In genomic region chr3:119834754-119835365, GRCh38 we compare ENCODE assay signal across 26 cellular contexts. TPM values are rescaled to one million over a fixed set of nuclear protein-coding genes. Genes with fewer than 3 reads are reported as not detected.
DNase-seq lines count a peak whose midpoint lies in the region; ATAC-seq and TF ChIP-seq lines count a peak whose summit lies in the region.
"Had no signal": no experiment of that assay in that cellular context is flagged by ENCODE, and none has a peak within 500 bp of the region (broad histone marks: within the 10 kb centered on the region; RNA-seq: fewer than 3 reads in every experiment).

No MANE protein-coding gene starts in this region.

- no peaks in the 10 kb centered on the region for H3K4me1 Mint-ChIP-seq in progenitor cell of endocrine pancreas (ENCODE audit: low read depth)
- H3K4me1 Mint-ChIP-seq: nephron had no signal

- no peaks in the 10 kb centered on the region for H3K27me3 ChIP-seq in gastrocnemius medialis
- H3K27me3 ChIP-seq: BE2C, heart right ventricle, pancreas, right lobe of liver, upper lobe of left lung had no signal

- peaks cover 2 to 7% of the 10 kb centered on the region in 2 donors for H3K4me1 ChIP-seq in gastrocnemius medialis
- H3K4me1 ChIP-seq: BE2C, pancreas, right lobe of liver had no signal

- H3K9me3 ChIP-seq in gastrocnemius medialis, result no peaks in the 10 kb centered on the region
- H3K9me3 ChIP-seq: BE2C, heart right ventricle, pancreas, right lobe of liver, upper lobe of left lung had no signal

- no peak for TF ChIP-seq CTCF in progenitor cell of endocrine pancreas (IDR thresholded peaks at IDR 0.05; ENCODE audit: unreplicated experiment)
- no peak for TF ChIP-seq CTCF in gastrocnemius medialis (IDR thresholded peaks at IDR 0.05 in 4 of 5, conservative IDR thresholded peaks at IDR 0.05 in 1 of 5)

- peaks cover 17% of the 10 kb centered on the region for H3K36me3 Mint-ChIP-seq in progenitor cell of endocrine pancreas (ENCODE audit: insufficient read depth)

- no peaks in the 10 kb centered on the region for H3K27me3 Mint-ChIP-seq in progenitor cell of endocrine pancreas
- H3K27me3 Mint-ChIP-seq: activated naive CD8-positive, alpha-beta T cell had no signal

- no peak for TF ChIP-seq POLR2A in gastrocnemius medialis (IDR thresholded peaks at IDR 0.05)

- H3K9me3 Mint-ChIP-seq in progenitor cell of endocrine pancreas (ENCODE audit: low read depth), result peaks cover 3% of the 10 kb centered on the region
- H3K9me3 Mint-ChIP-seq: activated T-helper 1 cell treated with anti-CD3 and anti-CD28 coated beads, Interleukin-12 subunit alpha, Interleukin-12 subunit beta, Interleukin-2, Interleukin-4 antibody, amounts not matched to agents 30 ng/mL and 10 ng/mL and 1 ng/mL, durations not matched to agents 14 hours and 24 hours and 36 hours; nephron had no signal

- H3K27ac Mint-ChIP-seq in progenitor cell of endocrine pancreas, result peak overlapping the region; percentile 7
- H3K27ac Mint-ChIP-seq: activated naive CD8-positive, alpha-beta T cell; activated T-helper 1 cell treated with anti-CD3 and anti-CD28 coated beads, Interleukin-12 subunit alpha, Interleukin-12 subunit beta, Interleukin-2, Interleukin-4 antibody, amounts not matched to agents 30 ng/mL and 10 ng/mL and 1 ng/mL, durations not matched to agents 14 hours and 24 hours and 36 hours; nephron had no signal

- ATAC-seq in activated CD4-positive, CD25-positive, alpha-beta regulatory T cell treated with anti-CD3 and anti-CD28 coated beads, Interleukin-2, amount 50 U/mL, for 24 hours, result peak; percentile 38 to 73
- ATAC-seq in HG02938 (IDR thresholded peaks at IDR 0.05; ENCODE audit: unreplicated experiment), result peak; percentile 55
- ATAC-seq in gastrocnemius medialis, result no peak
- ATAC-seq: heart right ventricle, left ventricle myocardium superior, pancreas, SK-N-SH treated with all-trans-retinoic acid at 6 μM for 48 hours had no signal

- intact Hi-C loops in gastrocnemius medialis (cut with DNase I; ENCODE audit: low total_unique reads), result no loop called here

- H3K27ac ChIP-seq in gastrocnemius medialis, result no peak overlapping the region
- H3K27ac ChIP-seq: epithelial cell of prostate, heart right ventricle, pancreas, right lobe of liver, RWPE1, upper lobe of left lung had no signal

- H3K4me3 ChIP-seq in gastrocnemius medialis, result no peak overlapping the region
- H3K4me3 ChIP-seq: heart right ventricle, pancreas, right lobe of liver, upper lobe of left lung had no signal

- no peak for DNase-seq in activated CD4-positive, CD25-positive, alpha-beta regulatory T cell (lab: John Stamatoyannopoulos, UW)
- DNase-seq in OCI-M1 (lab: John Stamatoyannopoulos, UW) (peak; percentile 15), progenitor cell of endocrine pancreas (ENCODE audit: low spot score, unreplicated experiment) (no peak), anterior cingulate cortex (lab: John Stamatoyannopoulos, UW) (no peak), gastrocnemius medialis (no peak), NCI-H2107 (lab: John Stamatoyannopoulos, UW) (no peak)
- DNase-seq: activated CD4-positive, alpha-beta T cell treated with anti-CD3 and anti-CD28 coated beads for 1 hour; BE2C; DMS79 treated with DMSO at 0.1 percent for 48 hours; heart right ventricle; left ventricle myocardium superior; midbrain; NCI-H1417; NCI-H510A; pancreas; right lobe of liver; T1000; upper lobe of left lung had no signal

- in situ Hi-C loops in gastrocnemius medialis (cut with MboI; ENCODE audit: low sequenced_read_pairs in 4 of 4), result no loop called here

- H3K4me3 Mint-ChIP-seq in progenitor cell of endocrine pancreas (ENCODE audit: low read depth), result no peak overlapping the region
- H3K4me3 Mint-ChIP-seq: activated naive CD8-positive, alpha-beta T cell; activated T-helper 1 cell treated with anti-CD3 and anti-CD28 coated beads, Interleukin-12 subunit alpha, Interleukin-12 subunit beta, Interleukin-2, Interleukin-4 antibody, amounts not matched to agents 30 ng/mL and 10 ng/mL and 1 ng/mL, durations not matched to agents 14 hours and 24 hours and 36 hours; nephron had no signal

- H3K36me3 ChIP-seq in gastrocnemius medialis, result peaks cover 0 to 4% of the 10 kb centered on the region in 2 donors
- H3K36me3 ChIP-seq: BE2C, pancreas, right lobe of liver had no signal

RNA-seq across cellular contexts. Expression of gene NR1I2, which starts 53.0 kb away (rescaled TPM):
- 0.62 and 1.0 TPM in 2 replicates for total RNA-seq in progenitor cell of endocrine pancreas
- total RNA-seq in gastrocnemius medialis, result under 1 TPM in 2 of 4 donors, not detected in 2; 0.17 to 0.18 TPM

Comparison
In these comparisons a context has a peak if more than half of its experiments do, and no peak if none do; other contexts are left out.
1. ATAC-seq: peak in activated CD4-positive, CD25-positive, alpha-beta regulatory T cell treated with anti-CD3 and anti-CD28 coated beads, Interleukin-2, amount 50 U/mL, for 24 hours (2 of 2) and HG02938 (single experiment); none in gastrocnemius medialis (0 of 2).